1 cellular context compared by ENCODE assay signal in the genomic region with DNA sequence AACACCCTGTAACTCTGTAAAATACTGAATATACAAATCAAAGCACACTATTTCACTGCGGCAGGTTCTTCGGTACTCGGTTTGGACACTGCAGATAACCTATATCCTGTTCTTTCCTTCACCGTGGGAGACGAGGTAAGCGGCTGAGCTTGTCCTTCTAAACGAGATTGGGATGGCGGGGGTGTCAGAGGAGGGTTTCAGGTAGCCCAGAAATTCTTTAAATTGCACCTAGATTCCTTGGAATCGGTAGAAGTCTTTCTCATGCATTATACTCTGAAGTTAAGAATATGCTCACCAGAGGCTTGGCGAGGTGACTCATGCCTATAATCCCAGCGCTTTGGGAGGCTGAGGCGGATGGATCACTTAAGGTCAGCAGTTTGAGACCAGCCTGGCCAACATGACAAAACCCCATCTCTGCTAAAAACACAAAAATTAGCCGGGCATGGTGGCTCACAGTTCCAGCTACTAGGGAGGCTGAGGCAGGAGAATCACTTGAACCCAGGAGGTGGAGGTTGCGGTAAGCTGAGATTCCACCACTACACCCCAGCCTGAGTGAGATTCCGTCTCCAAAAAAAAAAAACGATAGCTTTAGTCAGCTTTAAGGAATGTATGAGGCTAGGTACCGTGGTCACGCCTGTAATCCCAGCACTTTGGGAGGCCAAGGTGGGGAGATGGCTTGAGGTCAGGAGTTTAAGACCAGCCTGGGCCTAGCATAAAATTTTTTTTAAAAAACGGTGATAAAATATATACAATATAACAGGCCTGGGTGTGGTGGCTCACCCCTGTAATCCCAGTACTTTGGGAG.
TF ChIP-seq lines count a peak whose summit lies in the region.

No MANE protein-coding gene starts in this region.

TF ChIP-seq in GM23338, 12 proteins besides CTCF, POLR2A, EP300 and RAD21 (continued from another document):
- TF ChIP-seq REST (IDR thresholded peaks at IDR 0.05; ENCODE audit: unreplicated experiment), result no peak
